ENCODE assay signal across 8 cellular contexts in the genomic region with DNA sequence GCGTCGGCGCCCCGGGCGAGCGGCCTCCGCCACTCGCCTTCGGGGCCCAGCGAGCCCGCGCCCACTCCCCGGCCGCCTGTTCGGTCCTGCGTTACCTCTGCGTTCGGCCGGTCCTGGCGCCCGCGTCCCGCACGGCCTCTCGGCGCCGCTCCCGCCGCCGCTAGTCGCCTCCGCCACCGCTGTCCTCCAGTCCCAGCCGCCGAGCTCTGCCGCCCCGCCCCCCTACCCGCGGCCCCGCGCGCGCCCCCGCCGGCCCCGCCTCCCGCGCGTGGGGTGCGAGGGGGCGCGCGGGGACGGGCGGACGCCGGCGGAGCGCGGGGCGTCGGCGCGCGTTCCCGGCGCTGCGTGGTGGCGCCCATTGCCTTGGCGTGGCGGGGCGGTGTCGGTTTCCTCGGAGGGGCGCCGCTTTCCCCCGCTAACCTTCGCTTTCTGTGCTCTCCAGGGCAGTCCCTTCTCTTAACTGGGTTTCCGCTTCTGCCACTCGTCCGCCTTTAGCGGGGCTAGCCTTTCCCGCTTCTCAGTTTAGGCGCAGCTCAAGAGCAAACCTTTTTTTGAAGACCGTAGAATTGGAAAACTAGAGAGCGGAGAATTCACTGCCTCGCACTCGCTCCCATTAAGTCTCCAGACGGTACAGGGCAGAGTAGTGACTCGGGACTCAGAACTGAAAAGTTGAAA. TPM values are rescaled to one million over a fixed set of nuclear protein-coding genes. Genes with fewer than 3 reads are reported as not detected.
DNase-seq lines count a peak whose midpoint lies in the region; TF ChIP-seq lines count a peak whose summit lies in the region.

A gene with protein sequence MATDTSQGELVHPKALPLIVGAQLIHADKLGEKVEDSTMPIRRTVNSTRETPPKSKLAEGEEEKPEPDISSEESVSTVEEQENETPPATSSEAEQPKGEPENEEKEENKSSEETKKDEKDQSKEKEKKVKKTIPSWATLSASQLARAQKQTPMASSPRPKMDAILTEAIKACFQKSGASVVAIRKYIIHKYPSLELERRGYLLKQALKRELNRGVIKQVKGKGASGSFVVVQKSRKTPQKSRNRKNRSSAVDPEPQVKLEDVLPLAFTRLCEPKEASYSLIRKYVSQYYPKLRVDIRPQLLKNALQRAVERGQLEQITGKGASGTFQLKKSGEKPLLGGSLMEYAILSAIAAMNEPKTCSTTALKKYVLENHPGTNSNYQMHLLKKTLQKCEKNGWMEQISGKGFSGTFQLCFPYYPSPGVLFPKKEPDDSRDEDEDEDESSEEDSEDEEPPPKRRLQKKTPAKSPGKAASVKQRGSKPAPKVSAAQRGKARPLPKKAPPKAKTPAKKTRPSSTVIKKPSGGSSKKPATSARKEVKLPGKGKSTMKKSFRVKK (minus strand): TSS at position 208 of the 675 bp plus-strand sequence. CDS start 6,867 bp downstream, outside the sequence.

- H3K9me2 ChIP-seq in Loucy (replicated peaks; ENCODE audit: low read depth, low read length) (no peaks in the 10 kb centered on the region), SK-N-SH (no peaks in the 10 kb centered on the region)

- H3F3A ChIP-seq in Loucy (ENCODE audit: low read depth) (no peaks in the 10 kb centered on the region), SK-N-SH (replicated peaks; ENCODE audit: insufficient read depth) (peaks cover 17% of the 10 kb centered on the region)

- CTCF ChIA-PET in SK-N-SH (lab: Yijun Ruan, JAX) = interaction anchor here (0.8 to 2.6 kb wide), 7 partner anchors 15 to 408 kb away, joined by 3 to 13 read pairs (median 3); no protein-coding TSS in a partner anchor

- no peaks in the 10 kb centered on the region for H3K36me3 ChIP-seq in H7 (replicated peaks; ENCODE audit: control insufficient read depth, insufficient read depth, low read length)
- H3K36me3 ChIP-seq in Loucy (ENCODE audit: insufficient read depth, low read length) = no peaks in the 10 kb centered on the region
- no peaks in the 10 kb centered on the region for H3K36me3 ChIP-seq in SK-N-SH (replicated peaks in 1 of 2; ENCODE audit: control insufficient read depth in 1 of 2, insufficient read depth in 2 of 2, low read length in 1 of 2)
- no peaks in the 10 kb centered on the region for H3K36me3 ChIP-seq in osteoblast (ENCODE audit: insufficient read depth, low read length)

- no peaks in the 10 kb centered on the region for H3K9me3 ChIP-seq in Loucy (ENCODE audit: insufficient read depth, low read depth, low read length)
- H3K9me3 ChIP-seq in SK-N-SH = no peaks in the 10 kb centered on the region
- H3K9me3 ChIP-seq in osteoblast (ENCODE audit: low read depth, low read length) = no peaks in the 10 kb centered on the region

- POLR2A ChIA-PET in SK-N-SH (lab: Yijun Ruan, JAX) = interaction anchor here (0.7 to 1.7 kb wide), 13 partner anchors 11 to 482 kb away, joined by 3 to 10 read pairs (median 3); no protein-coding TSS in a partner anchor

- H4K20me1 ChIP-seq in Loucy (ENCODE audit: insufficient read depth, low read length, poor library complexity, severe bottlenecking) (peaks cover 41% of the 10 kb centered on the region), SK-N-SH (ENCODE audit: insufficient read depth) (peaks cover 41% of the 10 kb centered on the region), osteoblast (ENCODE audit: insufficient read depth, low read length) (peaks cover 30% of the 10 kb centered on the region)

- peak within 1 kb of the TSS; percentile 87 to 96 for H3K27ac ChIP-seq in SK-N-SH (ENCODE audit: low read depth in 2 of 2, low read length in 1 of 2)
- peak within 1 kb of the TSS; percentile 90 for H3K27ac ChIP-seq in osteoblast (ENCODE audit: low read depth, low read length)
- peak within 1 kb of the TSS; percentile 94 for H3K27ac ChIP-seq in temporal lobe (ENCODE audit: low read depth, low read length)

- DNase-seq in GF-D8 (lab: John Stamatoyannopoulos, UW) (peak; percentile 39), H7 (no peak), SK-N-SH (peak; percentile 93), glomerular endothelial cell (ENCODE audit: extremely low read depth, low read depth, low spot score) (no peak), osteoblast (ENCODE audit: insufficient read length, low spot score, missing footprints) (peak; percentile 94)
- DNase-seq in activated naive CD4-positive, alpha-beta T cell treated with anti-CD3 and anti-CD28 coated beads, Interleukin-2, amount 50 U/mL, for 16 hours = peak; percentile 85

- H2AFZ ChIP-seq in Loucy (ENCODE audit: low read length) (peak within 1 kb of the TSS; percentile 97), SK-N-SH (ENCODE audit: low read depth) (peak within 1 kb of the TSS; percentile 82), osteoblast (ENCODE audit: low read length) (peak within 1 kb of the TSS; percentile 85)

- peak within 1 kb of the TSS; percentile 100 for H3K4me3 ChIP-seq in H7 (ENCODE audit: insufficient read depth, low read depth, low read length)
- H3K4me3 ChIP-seq in Loucy (ENCODE audit: low read length, poor library complexity, severe bottlenecking) = peak within 1 kb of the TSS; percentile 94
- H3K4me3 ChIP-seq in SK-N-SH (ENCODE audit: low read depth in 2 of 2, low read length in 1 of 2) = peak within 1 kb of the TSS; percentile 72 to 95
- H3K4me3 ChIP-seq in osteoblast (ENCODE audit: insufficient read depth, low read length) = peak within 1 kb of the TSS; percentile 97

- no peaks in the 10 kb centered on the region for H3K27me3 ChIP-seq in H7 (ENCODE audit: control insufficient read depth, insufficient read depth, low read length)
- peaks cover 5% of the 10 kb centered on the region for H3K27me3 ChIP-seq in Loucy (ENCODE audit: insufficient read depth, low read length, poor library complexity, severe bottlenecking)
- H3K27me3 ChIP-seq in SK-N-SH (ENCODE audit: insufficient read depth) = no peaks in the 10 kb centered on the region
- no peaks in the 10 kb centered on the region for H3K27me3 ChIP-seq in osteoblast (ENCODE audit: insufficient read depth, low read length)

- no peak for TF ChIP-seq EP300 in SK-N-SH (IDR thresholded peaks at IDR 0.05; ENCODE audit: borderline replicate concordance in 1 of 2, low read depth in 1 of 2, low read length in 1 of 2)

- H3K4me1 ChIP-seq in Loucy (ENCODE audit: insufficient read depth, low read length, poor library complexity, severe bottlenecking) (peaks cover 34% of the 10 kb centered on the region), SK-N-SH (ENCODE audit: control insufficient read depth in 1 of 2, insufficient read depth in 2 of 2, low read depth in 1 of 2, low read length in 1 of 2) (peaks cover 3 to 6% of the 10 kb centered on the region in 2 experiments; a peak in 2 of 4 replicates), osteoblast (ENCODE audit: insufficient read depth, low read length) (peaks cover 28% of the 10 kb centered on the region)

- peak within 1 kb of the TSS; percentile 87 for H3K4me2 ChIP-seq in Loucy (ENCODE audit: low read depth, low read length, poor library complexity, severe bottlenecking)
- H3K4me2 ChIP-seq in SK-N-SH = peak within 1 kb of the TSS; percentile 92
- H3K4me2 ChIP-seq in osteoblast (ENCODE audit: insufficient read depth, low read length) = peak within 1 kb of the TSS; percentile 89

- H3K79me2 ChIP-seq in Loucy (ENCODE audit: insufficient read depth, low read length) (peaks cover 43% of the 10 kb centered on the region), SK-N-SH (ENCODE audit: insufficient read depth) (peaks cover 42% of the 10 kb centered on the region), osteoblast (ENCODE audit: insufficient read depth, low read length) (peaks cover 42% of the 10 kb centered on the region)

- no peak for TF ChIP-seq RAD21 in SK-N-SH (IDR thresholded peaks at IDR 0.05; ENCODE audit: low read length)

- WGBS in SK-N-SH (ENCODE audit: low lambda C conversion rate) = under 1% methylated on average over 31 of the region's 90 CpGs

- TF ChIP-seq CTCF in Loucy (conservative IDR thresholded peaks at IDR 0.05; ENCODE audit: low read length) = no peak
- no peak for TF ChIP-seq CTCF in SK-N-SH (IDR thresholded peaks at IDR 0.05)
- no peak for TF ChIP-seq CTCF in osteoblast (IDR thresholded peaks at IDR 0.05; ENCODE audit: extremely low read depth, low read depth, low read length)

- H3K9ac ChIP-seq in Loucy (ENCODE audit: low read depth, low read length, poor library complexity, severe bottlenecking) (peak within 1 kb of the TSS; percentile 96), SK-N-SH (peak within 1 kb of the TSS; percentile 98)

TF ChIP-seq in SK-N-SH, 30 proteins besides CTCF, POLR2A, EP300 and RAD21:
- TF ChIP-seq RCOR1 (IDR thresholded peaks at IDR 0.05; ENCODE audit: low read length) (no peak), MEF2A (IDR thresholded peaks at IDR 0.05; ENCODE audit: borderline replicate concordance, low read depth) (no peak), POLR2AphosphoS5 (IDR thresholded peaks at IDR 0.05; ENCODE audit: low read depth, low read length) (peak; percentile 64)
- TF ChIP-seq, protein P1, sequence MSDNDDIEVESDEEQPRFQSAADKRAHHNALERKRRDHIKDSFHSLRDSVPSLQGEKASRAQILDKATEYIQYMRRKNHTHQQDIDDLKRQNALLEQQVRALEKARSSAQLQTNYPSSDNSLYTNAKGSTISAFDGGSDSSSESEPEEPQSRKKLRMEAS (IDR thresholded peaks at IDR 0.05; ENCODE audit: low read depth) = peak; percentile 43
- TF ChIP-seq, protein P2, sequence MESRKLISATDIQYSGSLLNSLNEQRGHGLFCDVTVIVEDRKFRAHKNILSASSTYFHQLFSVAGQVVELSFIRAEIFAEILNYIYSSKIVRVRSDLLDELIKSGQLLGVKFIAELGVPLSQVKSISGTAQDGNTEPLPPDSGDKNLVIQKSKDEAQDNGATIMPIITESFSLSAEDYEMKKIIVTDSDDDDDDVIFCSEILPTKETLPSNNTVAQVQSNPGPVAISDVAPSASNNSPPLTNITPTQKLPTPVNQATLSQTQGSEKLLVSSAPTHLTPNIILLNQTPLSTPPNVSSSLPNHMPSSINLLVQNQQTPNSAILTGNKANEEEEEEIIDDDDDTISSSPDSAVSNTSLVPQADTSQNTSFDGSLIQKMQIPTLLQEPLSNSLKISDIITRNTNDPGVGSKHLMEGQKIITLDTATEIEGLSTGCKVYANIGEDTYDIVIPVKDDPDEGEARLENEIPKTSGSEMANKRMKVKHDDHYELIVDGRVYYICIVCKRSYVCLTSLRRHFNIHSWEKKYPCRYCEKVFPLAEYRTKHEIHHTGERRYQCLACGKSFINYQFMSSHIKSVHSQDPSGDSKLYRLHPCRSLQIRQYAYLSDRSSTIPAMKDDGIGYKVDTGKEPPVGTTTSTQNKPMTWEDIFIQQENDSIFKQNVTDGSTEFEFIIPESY (IDR thresholded peaks at IDR 0.05; ENCODE audit: borderline replicate concordance, low read depth) = no peak

RNA-seq across cellular contexts. Expression of the gene that starts here (rescaled TPM):
- total RNA-seq in H7 (2014; rRNA removed; shearing (Covaris generic)) = 119 and 137 TPM in 2 replicates
- polyA plus RNA-seq in SK-N-SH (2012; rRNA removed) = 205 and 236 TPM in 2 replicates
- 214 and 254 TPM in 2 replicates for polyA plus RNA-seq in SK-N-SH (2012; cell fraction: cytosol; rRNA removed)
- polyA plus RNA-seq in SK-N-SH (2012; cell fraction: nucleus; rRNA removed) = 295 and 326 TPM in 2 replicates
- total RNA-seq in glomerular endothelial cell (159 and 181 TPM in 2 replicates), osteoblast (249 and 267 TPM in 2 replicates), temporal lobe (375 TPM)

Comparison
In these comparisons a context has a peak if more than half of its experiments do, and no peak if none do; other contexts are left out.
1. DNase-seq: peak in GF-D8 (single experiment), SK-N-SH (single experiment), activated naive CD4-positive, alpha-beta T cell treated with anti-CD3 and anti-CD28 coated beads, Interleukin-2, amount 50 U/mL, for 16 hours (single experiment) and osteoblast (single experiment); none in H7 (single experiment) and glomerular endothelial cell (single experiment).
2. Peak in every context shown above with its lines, with median percentiles within 50 percentile points of each other: H3K4me3 ChIP-seq, H2AFZ ChIP-seq, H3K4me2 ChIP-seq and H3K27ac ChIP-seq.